ENCODE assay signal across 16 cellular contexts in the genomic region with DNA sequence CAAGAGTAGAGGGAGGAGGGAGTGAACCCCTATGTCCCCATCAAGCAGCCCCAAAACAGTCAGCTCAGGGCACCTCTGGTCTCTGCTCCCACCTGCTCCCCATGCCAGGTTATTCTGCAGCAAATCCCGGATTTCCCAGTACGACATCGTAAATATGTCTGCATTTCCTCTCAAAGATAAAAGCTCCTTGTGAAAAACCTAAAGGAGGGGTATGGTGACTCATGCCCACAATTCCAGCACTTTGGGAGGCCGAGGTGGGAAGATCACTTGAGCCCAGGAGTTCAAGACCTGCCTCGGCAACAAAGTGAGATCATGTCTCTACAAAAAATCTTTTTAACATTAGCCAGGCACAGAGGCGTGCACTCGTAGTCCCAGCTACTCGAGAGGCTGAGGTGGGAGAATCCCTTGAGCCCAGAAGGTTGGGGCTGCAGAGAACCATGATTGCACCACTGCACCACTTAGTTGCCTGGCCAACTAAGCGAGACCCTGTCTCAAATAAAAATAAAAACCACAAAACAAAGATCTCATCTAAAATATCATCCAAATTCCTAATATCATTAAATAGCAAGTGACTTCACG. TPM values are rescaled to one million over a fixed set of nuclear protein-coding genes. Genes with fewer than 3 reads are reported as not detected.
DNase-seq lines count a peak whose midpoint lies in the region; ATAC-seq and TF ChIP-seq lines count a peak whose summit lies in the region.
"Had no signal": no experiment of that assay in that cellular context is flagged by ENCODE, and none has a peak within 500 bp of the region (broad histone marks: within the 10 kb centered on the region; RNA-seq: fewer than 3 reads in every experiment).

No MANE protein-coding gene starts in this region.

- H3K4me3 ChIP-seq in NT2/D1 (ENCODE audit: insufficient read length, low read depth), result no peak overlapping the region
- no peak overlapping the region for H3K4me3 ChIP-seq in endodermal cell (ENCODE audit: low read length)
- H3K4me3 ChIP-seq in muscle layer of duodenum (ENCODE audit: low read depth in 1 of 2, low read length in 2 of 2), result no peak overlapping the region
- H3K4me3 ChIP-seq: lower lobe of right lung, right atrium auricular region, uterus had no signal

- H3K4me3 Mint-ChIP-seq in endodermal cell, result no peak overlapping the region
- no peak overlapping the region for H3K4me3 Mint-ChIP-seq in naive thymus-derived CD8-positive, alpha-beta T cell
- H3K4me3 Mint-ChIP-seq: activated CD4-positive, alpha-beta T cell treated with anti-CD3 and anti-CD28 coated beads, Interleukin-2, amount 10 ng/mL, durations not matched to agents 24 days and 14 days; activated naive CD8-positive, alpha-beta T cell treated with anti-CD3 and anti-CD28 coated beads, Interleukin-2, amount 50 U/mL, for 24 hours; CD4-positive, alpha-beta T cell had no signal

- peaks cover 9% of the 10 kb centered on the region for H3K36me3 Mint-ChIP-seq in endodermal cell (ENCODE audit: low read depth)
- H3K36me3 Mint-ChIP-seq in naive thymus-derived CD8-positive, alpha-beta T cell, result no peaks in the 10 kb centered on the region

- 84 to 88% methylated on average over 10 of the region's 10 CpGs for WGBS in endodermal cell (ENCODE audit: insufficient coverage in 1 of 2, insufficient read length in 1 of 2), 2 experiments

- H3K9me3 ChIP-seq in NT2/D1 (ENCODE audit: insufficient read depth, low read length) (no peaks in the 10 kb centered on the region), endodermal cell (ENCODE audit: control insufficient read depth, low read length) (peaks cover 5% of the 10 kb centered on the region), muscle layer of duodenum (ENCODE audit: control insufficient read depth in 1 of 2, low read length in 2 of 2) (peaks cover 0 to 2% of the 10 kb centered on the region in 2 donors)
- H3K9me3 ChIP-seq: lower lobe of right lung, right atrium auricular region, uterus had no signal

- H3K27ac ChIP-seq in endodermal cell (ENCODE audit: low read depth, low read length) (no peak overlapping the region), muscle layer of duodenum (ENCODE audit: low read length) (peak overlapping the region; percentile 45)
- H3K27ac ChIP-seq: lower lobe of right lung, right atrium auricular region, uterus had no signal

- H3K4me1 Mint-ChIP-seq in endodermal cell, result peaks cover 16% of the 10 kb centered on the region
- H3K4me1 Mint-ChIP-seq in naive thymus-derived CD8-positive, alpha-beta T cell, result peaks cover 0 to 3% (median 2%) of the 10 kb centered on the region in 4 donors

- peaks cover 2% of the 10 kb centered on the region for H3K4me1 ChIP-seq in NT2/D1 (ENCODE audit: insufficient read depth, insufficient read length)
- H3K4me1 ChIP-seq in endodermal cell (ENCODE audit: control insufficient read depth, insufficient read depth, low read length), result no peaks in the 10 kb centered on the region
- H3K4me1 ChIP-seq in muscle layer of duodenum (ENCODE audit: control insufficient read depth in 1 of 2, insufficient read depth in 2 of 2, low read length in 2 of 2), result peaks cover 0 to 9% of the 10 kb centered on the region in 2 donors
- H3K4me1 ChIP-seq: lower lobe of right lung, uterus had no signal

- H3K27ac Mint-ChIP-seq in endodermal cell, result peak overlapping the region; percentile 86
- H3K27ac Mint-ChIP-seq in naive thymus-derived CD8-positive, alpha-beta T cell, result peak overlapping the region in 1 of 10 donors; percentile 37
- H3K27ac Mint-ChIP-seq: activated CD4-positive, alpha-beta T cell treated with anti-CD3 and anti-CD28 coated beads, Interleukin-2, amount 10 ng/mL, durations not matched to agents 24 days and 14 days; activated naive CD8-positive, alpha-beta T cell treated with anti-CD3 and anti-CD28 coated beads, Interleukin-2, amount 50 U/mL, for 24 hours; CD4-positive, alpha-beta T cell had no signal

- peaks cover 2% of the 10 kb centered on the region for H3K9me3 Mint-ChIP-seq in endodermal cell
- H3K9me3 Mint-ChIP-seq in naive thymus-derived CD8-positive, alpha-beta T cell, result no peaks in the 10 kb centered on the region
- H3K9me3 Mint-ChIP-seq: activated naive CD8-positive, alpha-beta T cell treated with anti-CD3 and anti-CD28 coated beads, Interleukin-2, amount 50 U/mL, for 24 hours; CD4-positive, alpha-beta T cell had no signal

- H3K27me3 Mint-ChIP-seq in endodermal cell (ENCODE audit: insufficient read depth), result peaks cover 1% of the 10 kb centered on the region
- no peaks in the 10 kb centered on the region for H3K27me3 Mint-ChIP-seq in naive thymus-derived CD8-positive, alpha-beta T cell
- H3K27me3 Mint-ChIP-seq: activated CD4-positive, alpha-beta T cell treated with anti-CD3 and anti-CD28 coated beads, Interleukin-2, amount 10 ng/mL, durations not matched to agents 24 days and 14 days; activated naive CD8-positive, alpha-beta T cell treated with anti-CD3 and anti-CD28 coated beads, Interleukin-2, amount 50 U/mL, for 24 hours; CD4-positive, alpha-beta T cell had no signal

- DNase-seq in Daoy (ENCODE audit: low read depth), result peak; percentile 80
- no peak for DNase-seq in NT2/D1 (ENCODE audit: low read depth, low spot score)
- DNase-seq in endodermal cell, result peak; percentile 63
- DNase-seq in naive thymus-derived CD8-positive, alpha-beta T cell, result no peak
- no peak for DNase-seq in NCI-H187 treated with DMSO at 0.1 percent for 48 hours (lab: John Stamatoyannopoulos, UW)
- DNase-seq: activated CD4-positive, alpha-beta T cell treated with anti-CD3 and anti-CD28 coated beads, Interleukin-2, amount 10 ng/mL, durations not matched to agents 24 days and 14 days; activated naive CD8-positive, alpha-beta T cell treated with anti-CD3 and anti-CD28 coated beads, Interleukin-2, amount 50 U/mL, for 24 hours; CD4-positive, alpha-beta T cell; NCI-H187; Right ventricle myocardium superior had no signal

- no peak for ATAC-seq in naive thymus-derived CD8-positive, alpha-beta T cell
- ATAC-seq in HG03135 (IDR thresholded peaks at IDR 0.05; ENCODE audit: unreplicated experiment) (no peak), HG02938 (IDR thresholded peaks at IDR 0.05; ENCODE audit: unreplicated experiment) (no peak)
- ATAC-seq: activated naive CD8-positive, alpha-beta T cell treated with anti-CD3 and anti-CD28 coated beads, Interleukin-2, amount 50 U/mL, for 24 hours had no signal

- no peaks in the 10 kb centered on the region for H3K27me3 ChIP-seq in NT2/D1 (ENCODE audit: insufficient read depth, insufficient read length)
- H3K27me3 ChIP-seq in endodermal cell (ENCODE audit: control insufficient read depth, insufficient read depth, low read length, poor library complexity, severe bottlenecking), result no peaks in the 10 kb centered on the region
- H3K27me3 ChIP-seq in muscle layer of duodenum (ENCODE audit: low read depth, low read length), result no peaks in the 10 kb centered on the region
- H3K27me3 ChIP-seq: right atrium auricular region, uterus had no signal

- no peaks in the 10 kb centered on the region for H3K36me3 ChIP-seq in NT2/D1 (ENCODE audit: insufficient read depth, insufficient read length, low read length)
- H3K36me3 ChIP-seq in endodermal cell (ENCODE audit: control insufficient read depth, insufficient read depth, low read length), result no peaks in the 10 kb centered on the region
- H3K36me3 ChIP-seq in muscle layer of duodenum (ENCODE audit: control insufficient read depth in 1 of 2, insufficient read depth in 2 of 2, low read length in 2 of 2), result no peaks in the 10 kb centered on the region
- H3K36me3 ChIP-seq: lower lobe of right lung, right atrium auricular region, uterus had no signal

- H3K9ac ChIP-seq in NT2/D1 (ENCODE audit: insufficient read length, low read depth) (peak overlapping the region; percentile 10), endodermal cell (ENCODE audit: extremely low read depth, low read length, poor library complexity, severe bottlenecking) (no peak overlapping the region)

- POLR2A ChIA-PET in naive thymus-derived CD8-positive, alpha-beta T cell (lab: Charles Lee), result interaction anchor here (0.7 kb wide), 1 partner anchor 14 kb away, joined by 3 read pairs; no protein-coding TSS in a partner anchor

- no peak for TF ChIP-seq CTCF in endodermal cell (conservative IDR thresholded peaks at IDR 0.05)

RNA-seq across cellular contexts. Expression of a gene that starts 7.1 kb away (rescaled TPM):
- 41.9 and 45.1 TPM in 2 replicates for total RNA-seq in Daoy (2014; rRNA removed; shearing (Covaris generic))
- 10 to 100 TPM; 51.3 to 70.7 TPM for total RNA-seq in endodermal cell
- polyA plus RNA-seq in endodermal cell (2013, experiment 1 of 2), result 87.9 TPM
- polyA plus RNA-seq in endodermal cell (2013, experiment 2 of 2), result 87.7 TPM
- total RNA-seq in naive thymus-derived CD8-positive, alpha-beta T cell, result 1 to 10 TPM; 4.3 to 4.9 TPM
- polyA plus RNA-seq in naive thymus-derived CD8-positive, alpha-beta T cell, result 1 to 10 TPM; 5.6 to 9.4 (median 7.8) TPM

RNA-seq across cellular contexts. Expression of a gene that starts 33.3 kb away (rescaled TPM):
- 0.27 TPM in 1 of 2 replicates, not detected in the other for total RNA-seq in Daoy (2014; rRNA removed; shearing (Covaris generic))
- total RNA-seq in endodermal cell, result not detected
- polyA plus RNA-seq in endodermal cell (2013, experiment 1 of 2), result 0.46 TPM
- polyA plus RNA-seq in endodermal cell (2013, experiment 2 of 2), result 0.04 TPM
- total RNA-seq in naive thymus-derived CD8-positive, alpha-beta T cell, result not detected
- polyA plus RNA-seq in naive thymus-derived CD8-positive, alpha-beta T cell, result not detected
- total RNA-seq: CD4-positive, alpha-beta T cell; right atrium auricular region; Right ventricle myocardium superior had no signal

RNA-seq across cellular contexts. Expression of a gene that starts 38.1 kb away (rescaled TPM):
- total RNA-seq in Daoy (2014; rRNA removed; shearing (Covaris generic)), result not detected in 2 replicates
- total RNA-seq in endodermal cell, result 10 to 100 TPM in 1 of 2 donors, 1 to 10 TPM in 1; 4.1 to 10.5 TPM
- 4.7 TPM for polyA plus RNA-seq in endodermal cell (2013, experiment 1 of 2)
- 3.0 TPM for polyA plus RNA-seq in endodermal cell (2013, experiment 2 of 2)
- 1 to 10 TPM; 2.3 to 2.4 TPM for total RNA-seq in naive thymus-derived CD8-positive, alpha-beta T cell
- under 1 TPM; 0.12 to 0.81 (median 0.15) TPM for polyA plus RNA-seq in naive thymus-derived CD8-positive, alpha-beta T cell

Comparison
In these comparisons a context has a peak if more than half of its experiments do, and no peak if none do; other contexts are left out.
1. DNase-seq: peak in Daoy (single experiment) and endodermal cell (single experiment); none in NT2/D1 (single experiment), naive thymus-derived CD8-positive, alpha-beta T cell (0 of 10) and NCI-H187 treated with DMSO at 0.1 percent for 48 hours (single experiment).